Comparison of ENCODE assay signal across 1 cellular context in genomic region chr12:51442324-51442723, GRCh38.
TF ChIP-seq lines count a peak whose summit lies in the region.

No MANE protein-coding gene starts in this region.

TF ChIP-seq in HepG2, 621 proteins besides CTCF, POLR2A, EP300 and RAD21:
- no peak for TF ChIP-seq ZNF878 (CRISPR knock-in tag; IDR thresholded peaks at IDR 0.05)
- 0 out of 2 replicates have a peak, but pooled peaks have one; percentile 5 for TF ChIP-seq ATF7 (IDR thresholded peaks at IDR 0.05)
- no peak for TF ChIP-seq ATF7 (CRISPR knock-in tag; IDR thresholded peaks at IDR 0.05)
